ENCODE assay signal across 16 cellular contexts in the genomic region with DNA sequence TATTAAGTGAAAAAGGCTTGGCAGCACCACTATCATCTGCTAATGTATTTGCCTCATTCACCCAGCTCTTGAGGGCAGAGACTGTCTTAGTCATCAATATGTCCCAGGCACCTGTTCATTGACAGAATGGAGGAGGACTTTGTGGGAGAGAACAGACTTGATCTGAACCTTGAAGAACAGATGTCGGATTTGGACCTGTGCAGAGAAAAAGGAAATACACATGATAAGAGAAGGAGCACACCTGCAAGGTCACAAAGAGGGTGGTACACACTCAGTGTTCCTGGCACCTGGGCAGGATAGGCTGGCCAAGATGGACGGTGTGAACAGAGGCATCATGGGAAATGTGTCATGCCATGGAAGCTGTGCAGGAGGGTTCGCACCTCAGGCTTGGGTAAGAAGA. TPM values are rescaled to one million over a fixed set of nuclear protein-coding genes. Genes with fewer than 3 reads are reported as not detected.
DNase-seq lines count a peak whose midpoint lies in the region; ATAC-seq, FAIRE-seq and TF ChIP-seq lines count a peak whose summit lies in the region.
"Had no signal": no experiment of that assay in that cellular context is flagged by ENCODE, and none has a peak within 500 bp of the region (broad histone marks: within the 10 kb centered on the region; RNA-seq: fewer than 3 reads in every experiment).

No MANE protein-coding gene starts in this region.

- no peak for ATAC-seq in HepG2
- no peak for ATAC-seq in right lobe of liver
- ATAC-seq in body of pancreas = peak; percentile 83
- no peak for ATAC-seq in GM21737 (IDR thresholded peaks at IDR 0.05; ENCODE audit: unreplicated experiment)
- no peak for ATAC-seq in GM21723 (IDR thresholded peaks at IDR 0.05; ENCODE audit: unreplicated experiment)

- intact Hi-C loops in HepG2 (cut with micrococcal nuclease; ENCODE audit: unreplicated experiment) (no loop called here), right lobe of liver (cut with DNase I) (no loop called here), body of pancreas (cut with DNase I) (no loop called here)

- no peak for TF ChIP-seq RAD21 in HepG2 (CRISPR knock-in tag; IDR thresholded peaks at IDR 0.05)

- peaks cover 6% of the 10 kb centered on the region; the same call in 1 of the 2 replicates for H3K4me1 Mint-ChIP-seq in HFFc6 (ENCODE audit: low read depth)

- in situ Hi-C loops in HepG2 (cut with HindIII; ENCODE audit: extremely low pct_ligation_motif_present, low pct_unique_long_range_greater_than_20kb) = no loop called here

- TF ChIP-seq EP300 in HepG2 (IDR thresholded peaks at IDR 0.05; ENCODE audit: low read depth in 2 of 2, low read length in 2 of 2) (no peak), HepG2 (CRISPR knock-in tag; IDR thresholded peaks at IDR 0.05; ENCODE audit: borderline replicate concordance) (no peak)

- no peaks in the 10 kb centered on the region for H3K36me3 Mint-ChIP-seq in HFFc6 (ENCODE audit: low read depth)

- H3K27me3 ChIP-seq in HepG2 (ENCODE audit: control insufficient read depth in 1 of 2, insufficient read depth in 2 of 2, low read length in 2 of 2) (no peaks in the 10 kb centered on the region), right lobe of liver (no peaks in the 10 kb centered on the region), body of pancreas (no peaks in the 10 kb centered on the region)
- H3K27me3 ChIP-seq: BE2C had no signal

- no peak overlapping the region for H3K9ac ChIP-seq in HepG2 (ENCODE audit: insufficient read depth, low read depth, low read length)

- TF ChIP-seq POLR2A in HepG2 (IDR thresholded peaks at IDR 0.05; ENCODE audit: insufficient read depth in 1 of 2, low read depth in 2 of 2, low read length in 2 of 2) (no peak), right lobe of liver (IDR thresholded peaks at IDR 0.05) (no peak), body of pancreas (IDR thresholded peaks at IDR 0.05) (peak in 1 of 3 donors; percentile 8)

- H4K20me1 ChIP-seq in HepG2 (ENCODE audit: insufficient read depth, low read length) = no peaks in the 10 kb centered on the region

- CTCF ChIA-PET in HepG2 (lab: Yijun Ruan, JAX; ENCODE audit: low intra/inter-chr PET ratio, low total read pairs) = no interaction called here

- FAIRE-seq in HepG2 (lab: Jason Lieb, UNC) = no peak
- FAIRE-seq: RCC 7860 had no signal

- no peak overlapping the region for H2AFZ ChIP-seq in HepG2 (ENCODE audit: low read length)

- H3K27me3 Mint-ChIP-seq in HFFc6 (ENCODE audit: insufficient read depth) = peaks cover 15% of the 10 kb centered on the region

- H3K4me3 ChIP-seq in HepG2 (replicated peaks in 1 of 3; ENCODE audit: insufficient read depth in 1 of 3, low read depth in 2 of 3, low read length in 3 of 3) = no peak overlapping the region
- no peak overlapping the region for H3K4me3 ChIP-seq in right lobe of liver
- no peak overlapping the region for H3K4me3 ChIP-seq in body of pancreas

- H3K4me1 ChIP-seq in HepG2 (ENCODE audit: insufficient read depth, low read length) = peaks cover 73% of the 10 kb centered on the region
- no peaks in the 10 kb centered on the region for H3K4me1 ChIP-seq in right lobe of liver
- peaks cover 31% of the 10 kb centered on the region for H3K4me1 ChIP-seq in body of pancreas
- H3K4me1 ChIP-seq: BE2C had no signal

- no peak for DNase-seq in HepG2 (ENCODE audit: low spot score)
- DNase-seq in right lobe of liver = no peak
- DNase-seq in RPMI8226 = peak; percentile 81
- DNase-seq in body of pancreas = peak; percentile 74 to 89 (median 84)
- DNase-seq in HFFc6 = no peak
- DNase-seq: BE2C, COR-L47, H7, Kasumi-1, NCI-H2029, NCI-H2171 treated with DMSO at 0.1 percent for 48 hours, NCI-H82, SHP77 treated with DMSO at 0.1 percent for 48 hours had no signal

- TF ChIP-seq CTCF in HepG2 (CRISPR knock-in tag; IDR thresholded peaks at IDR 0.05) (no peak), right lobe of liver (IDR thresholded peaks at IDR 0.05) (no peak), body of pancreas (IDR thresholded peaks at IDR 0.05) (no peak), HFFc6 (IDR thresholded peaks at IDR 0.05) (no peak)

- H3K79me2 ChIP-seq in HepG2 (ENCODE audit: insufficient read depth, low read length) = no peaks in the 10 kb centered on the region

- H3K27ac ChIP-seq in HepG2 (ENCODE audit: extremely low read length, insufficient read depth, low read length) (no peak overlapping the region), right lobe of liver (no peak overlapping the region), body of pancreas (peak overlapping the region; percentile 70 to 87 (median 78))

- no peak overlapping the region for H3K27ac Mint-ChIP-seq in HFFc6

- 99% methylated on average over 3 of the region's 3 CpGs for WGBS in HepG2 (ENCODE audit: low lambda C conversion rate)
- WGBS in right lobe of liver (ENCODE audit: insufficient coverage, low coverage, low lambda C conversion rate, missing lambda C conversion rate) = 95% methylated on average over 2 of the region's 3 CpGs
- 41 to 51% methylated on average over 3 of the region's 3 CpGs for WGBS in body of pancreas, 2 donors

- no TSS peak for BruUV-seq in HepG2 (replicated peaks; lab: Mats Ljungman, UMichigan)

- no peak overlapping the region for H3K4me3 Mint-ChIP-seq in HFFc6

- H3K9me3 ChIP-seq in HepG2 (ENCODE audit: low read length) (no peaks in the 10 kb centered on the region), right lobe of liver (no peaks in the 10 kb centered on the region), body of pancreas (no peaks in the 10 kb centered on the region)
- H3K9me3 ChIP-seq: BE2C had no signal

- H3K4me2 ChIP-seq in HepG2 (ENCODE audit: low read depth, low read length) = no peak overlapping the region

- POLR2A ChIA-PET in HepG2 (lab: Yijun Ruan, JAX) = interaction anchor here (1.0 to 2.2 kb wide), 4 partner anchors 8 to 62 kb away, joined by 3 to 12 read pairs (median 4); partner anchors contain the start of gene MGAT4A

- H3K36me3 ChIP-seq in HepG2 (replicated peaks in 1 of 2; ENCODE audit: control insufficient read depth in 1 of 2, insufficient read depth in 2 of 2, low read length in 2 of 2) = no peaks in the 10 kb centered on the region
- no peaks in the 10 kb centered on the region for H3K36me3 ChIP-seq in right lobe of liver
- no peaks in the 10 kb centered on the region for H3K36me3 ChIP-seq in body of pancreas (replicated peaks in 1 of 2; ENCODE audit: insufficient read depth in 1 of 2, low read depth in 2 of 2)
- H3K36me3 ChIP-seq: BE2C had no signal

- H3K9me3 Mint-ChIP-seq in HFFc6 = no peaks in the 10 kb centered on the region

TF ChIP-seq in HepG2, 621 proteins besides CTCF, POLR2A, EP300 and RAD21:
- TF ChIP-seq ZNF143 (CRISPR knock-in tag; IDR thresholded peaks at IDR 0.05) = peak; percentile 47; the same call in 1 of the 2 replicates
- no peak for TF ChIP-seq SP2 (CRISPR knock-in tag; IDR thresholded peaks at IDR 0.05)
- TF ChIP-seq RFXAP (CRISPR knock-in tag; IDR thresholded peaks at IDR 0.05; ENCODE audit: borderline replicate concordance) = no peak
- TF ChIP-seq ZNF792 (CRISPR knock-in tag; IDR thresholded peaks at IDR 0.05) = no peak

RNA-seq across cellular contexts. Expression of gene MGAT4A, which starts 7.4 kb away (rescaled TPM):
- total RNA-seq in HepG2 (2016; rRNA removed; fragmentation: Illumina TruSeq; extraction: Trizol) = 90.9 and 97.6 TPM in 2 replicates
- total RNA-seq in HepG2 (2016; cell fraction: cytosol; rRNA removed; fragmentation: Illumina TruSeq; extraction: Trizol; ENCODE audit: low read depth) = 50.4 and 51.6 TPM in 2 replicates
- total RNA-seq in HepG2 (2016; cell fraction: insoluble cytoplasmic fraction; rRNA removed; fragmentation: Illumina TruSeq; extraction: Trizol) = 92.4 and 95.8 TPM in 2 replicates
- 77.5 and 91.0 TPM in 2 replicates for total RNA-seq in HepG2 (2016; cell fraction: membrane; rRNA removed; fragmentation: Illumina TruSeq; extraction: Trizol)
- total RNA-seq in HepG2 (2016; cell fraction: nucleus; rRNA removed; fragmentation: Illumina TruSeq; extraction: Trizol) = 116 and 118 TPM in 2 replicates
- 38.4 and 47.2 TPM in 2 replicates for polyA plus RNA-seq in HepG2 (2011; rRNA removed)
- 18.0 and 30.5 TPM in 2 replicates for polyA plus RNA-seq in HepG2 (2011; cell fraction: cytosol; rRNA removed)
- polyA plus RNA-seq in HepG2 (2011; cell fraction: nucleus; rRNA removed) = 26.7 and 31.3 TPM in 2 replicates
- polyA plus RNA-seq in HepG2 (2012) = 57.2 and 70.3 TPM in 2 replicates
- polyA plus RNA-seq in HepG2 (2016; cell fraction: cytosol; fragmentation: Illumina TruSeq; extraction: Trizol; ENCODE audit: low read depth) = 40.5 and 43.0 TPM in 2 replicates
- 43.1 and 44.6 TPM in 2 replicates for polyA plus RNA-seq in HepG2 (2016; cell fraction: insoluble cytoplasmic fraction; fragmentation: Illumina TruSeq; extraction: Trizol; ENCODE audit: low read depth)
- 40.4 and 43.5 TPM in 2 replicates for polyA plus RNA-seq in HepG2 (2016; cell fraction: membrane; fragmentation: Illumina TruSeq; extraction: Trizol; ENCODE audit: low read depth)
- polyA plus RNA-seq in HepG2 (2016; cell fraction: nucleus; fragmentation: Illumina TruSeq; extraction: Trizol; ENCODE audit: insufficient read depth, low read depth) = 58.4 and 61.2 TPM in 2 replicates
- polyA minus RNA-seq in HepG2 (2011; rRNA and poly(A)+ RNA removed; ENCODE audit: low replicate concordance) = 0.05 and 64.4 TPM in 2 replicates
- polyA minus RNA-seq in HepG2 (2011; cell fraction: cytosol; rRNA and poly(A)+ RNA removed) = 52.3 and 65.5 TPM in 2 replicates
- polyA minus RNA-seq in HepG2 (2011; cell fraction: nucleus; rRNA and poly(A)+ RNA removed) = 154 and 209 TPM in 2 replicates
- 10 to 100 TPM in 5 of 6 experiments, 1 to 10 TPM in 1; 7.8 to 16.0 (median 11.7) TPM for total RNA-seq in right lobe of liver
- total RNA-seq in body of pancreas = 10 to 100 TPM; 40.5 to 72.4 TPM
- under 1 TPM in 1 of 6 experiments, not detected in 5; 0.14 TPM for total RNA-seq in HFFc6 (2021; fragmentation: NEBNext Ultra II Directional; extraction: Animal tissue kit (Norgen Biotek cat#: 25700))

Comparison
In these comparisons a context has a peak if more than half of its experiments do, and no peak if none do; other contexts are left out.
1. DNase-seq: peak in RPMI8226 (single experiment) and body of pancreas (4 of 4); none in HepG2 (single experiment), right lobe of liver (0 of 3) and HFFc6 (single experiment).
2. H3K27ac ChIP-seq: peak in body of pancreas (4 of 4); none in HepG2 (single experiment) and right lobe of liver (0 of 3).
3. RNA of gene MGAT4A, which starts 7.4 kb away (total RNA-seq): 50.4 to 118 TPM in HepG2, 40.5 to 72.4 TPM in body of pancreas and 7.8 to 16.0 TPM in right lobe of liver; 0.14 TPM in HFFc6; every median in the first group is over 4 times any median in the second.